Comparison of ENCODE assay signal across 8 cellular contexts in the genomic region with DNA sequence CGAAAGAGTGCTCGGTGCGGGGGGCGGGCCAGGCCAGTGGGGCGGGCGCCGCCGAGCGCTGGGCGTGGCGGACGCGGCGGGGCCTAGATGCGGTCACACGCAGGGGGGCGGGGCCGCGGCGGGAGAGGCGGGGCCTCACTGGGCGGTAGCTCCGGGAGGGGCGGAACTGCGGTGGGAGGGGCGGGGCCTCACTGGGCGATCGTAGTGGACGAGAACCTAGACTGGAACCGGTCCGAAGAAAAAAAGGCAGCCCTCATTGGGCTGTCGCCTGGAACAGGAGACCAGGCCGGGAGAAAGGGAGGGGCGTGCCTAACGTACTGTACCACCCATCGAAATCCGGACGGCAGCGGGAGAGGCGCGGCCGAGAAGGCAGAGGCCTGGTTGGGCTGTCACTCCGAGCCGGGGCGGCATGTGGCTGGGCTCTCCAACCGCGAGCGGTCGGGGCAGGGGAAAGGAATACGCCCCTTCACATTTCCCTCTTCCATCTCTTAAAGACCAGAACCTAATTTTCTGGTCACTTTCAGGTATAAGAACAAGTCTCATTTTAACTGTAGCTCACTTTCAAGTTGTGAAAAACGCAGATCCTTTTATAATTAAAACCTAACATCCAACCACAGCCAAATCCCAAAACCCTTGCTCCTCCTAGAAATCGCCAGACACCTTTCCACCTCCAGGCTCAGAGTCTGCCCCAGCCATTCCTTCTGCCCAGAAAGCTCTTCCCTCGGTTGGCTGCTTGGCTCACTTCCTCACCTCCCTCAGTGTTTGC. TPM values are rescaled to one million over a fixed set of nuclear protein-coding genes. Genes with fewer than 3 reads are reported as not detected.
DNase-seq lines count a peak whose midpoint lies in the region; ATAC-seq and TF ChIP-seq lines count a peak whose summit lies in the region.

A gene with protein sequence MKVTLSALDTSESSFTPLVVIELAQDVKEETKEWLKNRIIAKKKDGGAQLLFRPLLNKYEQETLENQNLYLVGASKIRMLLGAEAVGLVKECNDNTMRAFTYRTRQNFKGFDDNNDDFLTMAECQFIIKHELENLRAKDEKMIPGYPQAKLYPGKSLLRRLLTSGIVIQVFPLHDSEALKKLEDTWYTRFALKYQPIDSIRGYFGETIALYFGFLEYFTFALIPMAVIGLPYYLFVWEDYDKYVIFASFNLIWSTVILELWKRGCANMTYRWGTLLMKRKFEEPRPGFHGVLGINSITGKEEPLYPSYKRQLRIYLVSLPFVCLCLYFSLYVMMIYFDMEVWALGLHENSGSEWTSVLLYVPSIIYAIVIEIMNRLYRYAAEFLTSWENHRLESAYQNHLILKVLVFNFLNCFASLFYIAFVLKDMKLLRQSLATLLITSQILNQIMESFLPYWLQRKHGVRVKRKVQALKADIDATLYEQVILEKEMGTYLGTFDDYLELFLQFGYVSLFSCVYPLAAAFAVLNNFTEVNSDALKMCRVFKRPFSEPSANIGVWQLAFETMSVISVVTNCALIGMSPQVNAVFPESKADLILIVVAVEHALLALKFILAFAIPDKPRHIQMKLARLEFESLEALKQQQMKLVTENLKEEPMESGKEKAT (minus strand): TSS at position 38 of the 766 bp plus-strand sequence. CDS start 16,159 bp downstream, outside the sequence.

- TF ChIP-seq POLR2A in NB4 (IDR thresholded peaks at IDR 0.05; ENCODE audit: extremely low read depth, insufficient read length) (peak; percentile 36), gastroesophageal sphincter (IDR thresholded peaks at IDR 0.05) (no peak)

- H2AK5ac ChIP-seq in neuronal stem cell (ENCODE audit: low read depth, low read length) = no peak within 1 kb of the TSS

- peak within 1 kb of the TSS; percentile 99 for H3K4me3 Mint-ChIP-seq in HFFc6

- H3K4ac ChIP-seq in neuronal stem cell (ENCODE audit: low read length) = no peak within 1 kb of the TSS

- TF ChIP-seq CTCF in HFFc6 (IDR thresholded peaks at IDR 0.05) (no peak), NB4 (IDR thresholded peaks at IDR 0.05; ENCODE audit: low read depth, low read length) (no peak), gastroesophageal sphincter (IDR thresholded peaks at IDR 0.05) (no peak)

- peak within 1 kb of the TSS; percentile 99 for H2AFZ ChIP-seq in neuronal stem cell (ENCODE audit: low read length)

- peak; percentile 95 for DNase-seq in GM04503 (ENCODE audit: low read depth)
- DNase-seq in HFFc6 = peak; percentile 100
- peak; percentile 96 for DNase-seq in NB4 (ENCODE audit: low read depth)
- peak; percentile 51 for DNase-seq in SK-N-MC (ENCODE audit: low read depth, low spot score)
- peak; percentile 96 for DNase-seq in activated naive CD4-positive, alpha-beta T cell treated with anti-CD3 and anti-CD28 coated beads, Interleukin-2, amount 50 U/mL, for 16 hours
- DNase-seq in neuronal stem cell (ENCODE audit: low spot score) = peak; percentile 97

- ATAC-seq in gastroesophageal sphincter = peak; percentile 99

- H4K91ac ChIP-seq in neuronal stem cell (ENCODE audit: low read depth, low read length, poor library complexity) = no peak within 1 kb of the TSS

- peak within 1 kb of the TSS; percentile 63 for H3K9ac ChIP-seq in SK-N-MC (ENCODE audit: insufficient read length)
- peak within 1 kb of the TSS; percentile 97 for H3K9ac ChIP-seq in neuronal stem cell (ENCODE audit: low read depth, low read length, poor library complexity)
- H3K9ac ChIP-seq in subcutaneous abdominal adipose tissue (ENCODE audit: low read length in 5 of 5) = peak within 1 kb of the TSS; percentile 56 to 89 (median 79)

- no peak within 1 kb of the TSS for H2BK5ac ChIP-seq in neuronal stem cell (ENCODE audit: low read length)

- no peaks in the 10 kb centered on the region; the same call in 1 of the 2 replicates for H3K27me3 Mint-ChIP-seq in HFFc6 (ENCODE audit: insufficient read depth)

- H3K9me3 Mint-ChIP-seq in HFFc6 = no peaks in the 10 kb centered on the region

- WGBS in gastroesophageal sphincter (ENCODE audit: low coverage in 1 of 2), 2 donors = 1 to 3% methylated on average over 5 to 22 of the region's 53 CpGs
- WGBS in neuronal stem cell (ENCODE audit: extremely low coverage in 2 of 2, insufficient read length in 2 of 2, insufficient replicate concordance in 1 of 2), 2 donors = no CpG with 5 or more reads among the region's 53 CpGs

- H3K36me3 Mint-ChIP-seq in HFFc6 (ENCODE audit: low read depth) = no peaks in the 10 kb centered on the region

- no peak within 1 kb of the TSS for H2BK120ac ChIP-seq in neuronal stem cell (ENCODE audit: low read depth, low read length)

- H3K36me3 ChIP-seq in SK-N-MC (ENCODE audit: insufficient read depth, low read length) (no peaks in the 10 kb centered on the region), gastroesophageal sphincter (peaks cover 0 to 1% of the 10 kb centered on the region in 2 donors), neuronal stem cell (replicated peaks in 1 of 2; ENCODE audit: control insufficient read depth in 2 of 2, insufficient read depth in 2 of 2, low read length in 2 of 2) (no peaks in the 10 kb centered on the region), subcutaneous abdominal adipose tissue (ENCODE audit: control insufficient read depth in 5 of 5, insufficient read depth in 5 of 5, low read length in 5 of 5) (no peaks in the 10 kb centered on the region)

- no peak for TF ChIP-seq EP300 in gastroesophageal sphincter (IDR thresholded peaks at IDR 0.05)

- H3K4me3 ChIP-seq in NB4 (ENCODE audit: low read depth, low read length) = peak within 1 kb of the TSS; percentile 68
- peak within 1 kb of the TSS; percentile 79 for H3K4me3 ChIP-seq in SK-N-MC
- peak within 1 kb of the TSS; percentile 91 to 92 for H3K4me3 ChIP-seq in gastroesophageal sphincter
- peak within 1 kb of the TSS; percentile 87 to 94 for H3K4me3 ChIP-seq in neuronal stem cell (ENCODE audit: low read length in 2 of 2)
- peak within 1 kb of the TSS; percentile 79 to 89 (median 85) for H3K4me3 ChIP-seq in subcutaneous abdominal adipose tissue (ENCODE audit: low read depth in 1 of 5, low read length in 5 of 5)

- no peak within 1 kb of the TSS for H3K27ac ChIP-seq in SK-N-MC
- peak within 1 kb of the TSS; percentile 79 to 92 (median 88) for H3K27ac ChIP-seq in gastroesophageal sphincter
- H3K27ac ChIP-seq in neuronal stem cell (replicated peaks; ENCODE audit: low read length) = peak within 1 kb of the TSS; percentile 85
- H3K27ac ChIP-seq in subcutaneous abdominal adipose tissue (ENCODE audit: low read depth, low read length) = peak within 1 kb of the TSS; percentile 65

- H3K27me3 ChIP-seq in gastroesophageal sphincter (no peaks in the 10 kb centered on the region), neuronal stem cell (ENCODE audit: control insufficient read depth in 3 of 3, insufficient read depth in 3 of 3, low read depth in 1 of 3, low read length in 3 of 3) (no peaks in the 10 kb centered on the region), subcutaneous abdominal adipose tissue (ENCODE audit: control insufficient read depth in 5 of 5, insufficient read depth in 4 of 5, low read length in 5 of 5) (no peaks in the 10 kb centered on the region)

- H3K4me2 ChIP-seq in neuronal stem cell (ENCODE audit: insufficient read depth, low read length, poor library complexity, severe bottlenecking) = peak within 1 kb of the TSS; percentile 58

- H3K18ac ChIP-seq in neuronal stem cell (ENCODE audit: low read length) = peak within 1 kb of the TSS; percentile 98

- H3K14ac ChIP-seq in neuronal stem cell (ENCODE audit: low read length) = peak within 1 kb of the TSS; percentile 94

- peak within 1 kb of the TSS; percentile 90 for H3K27ac Mint-ChIP-seq in HFFc6

- peak within 1 kb of the TSS; percentile 77 for H3K23ac ChIP-seq in neuronal stem cell (ENCODE audit: low read depth, low read length, poor library complexity)

- no peaks in the 10 kb centered on the region for H3K9me3 ChIP-seq in SK-N-MC (ENCODE audit: low read depth, low read length)
- H3K9me3 ChIP-seq in gastroesophageal sphincter = no peaks in the 10 kb centered on the region
- H3K9me3 ChIP-seq in neuronal stem cell (replicated peaks in 1 of 2; ENCODE audit: control insufficient read depth in 2 of 2, insufficient read depth in 1 of 2, low read depth in 1 of 2, low read length in 2 of 2) = no peaks in the 10 kb centered on the region
- no peaks in the 10 kb centered on the region for H3K9me3 ChIP-seq in subcutaneous abdominal adipose tissue (ENCODE audit: control insufficient read depth in 5 of 5, low read length in 5 of 5)

- H3K4me1 ChIP-seq in gastroesophageal sphincter = peaks cover 0 to 20% (median 4%) of the 10 kb centered on the region in 3 donors
- peaks cover 3 to 14% of the 10 kb centered on the region in 2 donors for H3K4me1 ChIP-seq in neuronal stem cell (ENCODE audit: control insufficient read depth in 2 of 2, insufficient read depth in 1 of 2, low read depth in 1 of 2, low read length in 2 of 2)
- H3K4me1 ChIP-seq in subcutaneous abdominal adipose tissue (ENCODE audit: control insufficient read depth in 5 of 5, insufficient read depth in 5 of 5, low read length in 5 of 5) = peaks cover 0 to 18% (median 13%) of the 10 kb centered on the region in 5 donors

- H4K8ac ChIP-seq in neuronal stem cell (ENCODE audit: low read depth, low read length) = no peak within 1 kb of the TSS

- H3K4me1 Mint-ChIP-seq in HFFc6 (ENCODE audit: low read depth) = peaks cover 32% of the 10 kb centered on the region

- H2BK15ac ChIP-seq in neuronal stem cell (ENCODE audit: low read length) = peak within 1 kb of the TSS; percentile 63

- H3K79me1 ChIP-seq in neuronal stem cell (ENCODE audit: low read depth, low read length) = no peaks in the 10 kb centered on the region

- no peak within 1 kb of the TSS for H2BK12ac ChIP-seq in neuronal stem cell (ENCODE audit: low read length)

RNA-seq across cellular contexts. Expression of the gene that starts here (rescaled TPM):
- total RNA-seq in HFFc6 (2021; fragmentation: NEBNext Ultra II Directional; extraction: Animal tissue kit (Norgen Biotek cat#: 25700)) = 100 to 1,000 TPM in 1 of 6 experiments, 10 to 100 TPM in 5; 78.3 to 103 (median 90.8) TPM
- total RNA-seq in gastroesophageal sphincter = 10 to 100 TPM; 22.9 to 33.5 (median 30.2) TPM
- 22.2 TPM for polyA plus RNA-seq in neuronal stem cell (2013, experiment 1 of 2)
- 21.7 TPM for polyA plus RNA-seq in neuronal stem cell (2013, experiment 2 of 2)
